8 cellular contexts compared by ENCODE assay signal in the genomic region with DNA sequence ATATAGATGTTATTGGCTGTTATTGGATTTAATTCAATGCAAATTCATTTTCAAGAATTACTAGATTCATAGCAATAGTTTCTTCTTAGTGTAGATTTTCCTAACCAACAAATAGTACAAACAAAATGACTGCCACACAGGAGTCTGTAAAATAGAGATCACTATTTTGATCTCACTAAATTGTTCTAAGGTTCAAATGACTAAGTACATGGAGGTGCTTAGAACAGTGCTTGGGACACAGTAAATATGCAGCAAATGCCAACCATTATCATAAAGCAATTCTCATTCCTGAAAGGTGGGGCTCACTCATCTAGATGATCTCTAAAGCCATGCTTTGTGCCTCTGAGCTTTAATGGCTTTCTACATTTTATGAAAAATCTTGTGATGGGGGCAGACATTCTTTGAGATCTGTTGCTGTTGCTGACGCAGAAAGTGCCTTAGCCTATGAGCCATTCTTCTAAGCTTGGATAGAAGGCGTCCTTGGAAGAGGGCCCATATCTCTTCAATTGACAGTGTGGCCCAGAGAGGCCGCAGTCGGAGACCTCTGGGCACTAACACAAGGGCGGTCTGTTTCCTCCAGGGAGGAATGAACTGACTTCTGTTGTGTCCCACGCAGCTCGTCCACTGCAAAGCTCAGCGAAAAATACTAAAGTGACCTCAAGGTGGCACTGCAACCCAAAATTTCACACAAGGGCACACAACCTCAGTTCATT. TPM values are rescaled to one million over a fixed set of nuclear protein-coding genes. Genes with fewer than 3 reads are reported as not detected.
DNase-seq lines count a peak whose midpoint lies in the region; ATAC-seq, FAIRE-seq and TF ChIP-seq lines count a peak whose summit lies in the region.

No MANE protein-coding gene starts in this region.

- DNase-seq in Calu3 (peak; percentile 45), KBM-7 (peak; percentile 83), UCSD-AML1 (lab: John Stamatoyannopoulos, UW; ENCODE audit: unreplicated experiment) (peak; percentile 45), iPS DF 4.7 (ENCODE audit: extremely low read depth, low spot score) (peak; percentile 68), small intestine (peak; percentile 59)

- H3K4me3 Mint-ChIP-seq in Calu3 (ENCODE audit: low read depth, unreplicated experiment) (no peak overlapping the region), brain (no peak overlapping the region)

- peak overlapping the region in 1 of 2 donors; percentile 8 for H3K27ac ChIP-seq in small intestine (ENCODE audit: low read depth in 1 of 2, low read length in 1 of 2)

- H3K4me3 ChIP-seq in small intestine (ENCODE audit: low read depth in 1 of 2, low read length in 2 of 2), result no peak overlapping the region

- H3K27ac Mint-ChIP-seq in Calu3 (ENCODE audit: unreplicated experiment), result no peak overlapping the region
- H3K27ac Mint-ChIP-seq in brain, result peak overlapping the region in 4 of 5 experiments; percentile 20 to 65 (median 47)

- H3K36me3 ChIP-seq in small intestine (ENCODE audit: control insufficient read depth in 2 of 2, insufficient read depth in 2 of 2, low read length in 2 of 2), result no peaks in the 10 kb centered on the region

- in situ Hi-C loops in KBM-7 (cut with MboI; ENCODE audit: low pct_unique_long_range_greater_than_20kb, low sequenced_read_pairs), result loop anchor here (25.0 kb wide), 1 partner anchor 103 kb away; a partner anchor contains a TSS

- H3K27me3 Mint-ChIP-seq in Calu3 (ENCODE audit: unreplicated experiment) (no peaks in the 10 kb centered on the region), brain (no peaks in the 10 kb centered on the region)

- TF ChIP-seq CTCF in Calu3 (IDR thresholded peaks at IDR 0.05; ENCODE audit: unreplicated experiment) (peak; percentile 50), brain (conservative IDR thresholded peaks at IDR 0.05) (peak; percentile 92 to 95)

- CTCF ChIA-PET in Calu3 (lab: Charles Lee), result interaction anchor here (0.6 to 1.8 kb wide), 9 partner anchors 11 to 376 kb away, joined by 3 to 13 read pairs (median 5); a partner anchor contains a TSS

- no peaks in the 10 kb centered on the region for H3K9me3 ChIP-seq in small intestine (ENCODE audit: control insufficient read depth, low read depth)

- intact Hi-C loops in Calu3 (cut with micrococcal nuclease; ENCODE audit: unreplicated experiment), result no loop called here

- H3K4me1 Mint-ChIP-seq in Calu3 (ENCODE audit: low read depth, unreplicated experiment) (no peaks in the 10 kb centered on the region), brain (peaks cover 14% of the 10 kb centered on the region)

- no peaks in the 10 kb centered on the region for H3K4me1 ChIP-seq in small intestine (ENCODE audit: control insufficient read depth in 2 of 2, insufficient read depth in 1 of 2, low read depth in 1 of 2, low read length in 1 of 2)

- no peaks in the 10 kb centered on the region for H3K27me3 ChIP-seq in small intestine (ENCODE audit: control insufficient read depth in 2 of 2, insufficient read depth in 2 of 2, low read length in 2 of 2)

- no peaks in the 10 kb centered on the region for H3K9me3 Mint-ChIP-seq in Calu3 (ENCODE audit: low read depth, unreplicated experiment)
- H3K9me3 Mint-ChIP-seq in brain, result no peaks in the 10 kb centered on the region

- no peak for FAIRE-seq in small intestine (lab: Jason Lieb, UNC)

- WGBS in small intestine, 3 donors, result 11 to 15% (median 11%) methylated on average over 8 of the region's 8 CpGs

- H3K36me3 Mint-ChIP-seq in Calu3 (ENCODE audit: insufficient read depth, unreplicated experiment), result no peaks in the 10 kb centered on the region
- H3K36me3 Mint-ChIP-seq in brain, result no peaks in the 10 kb centered on the region

- no peak for ATAC-seq in GM21786 (IDR thresholded peaks at IDR 0.05; ENCODE audit: unreplicated experiment)
- ATAC-seq in HG02763 (IDR thresholded peaks at IDR 0.05; ENCODE audit: unreplicated experiment), result no peak

- BruUV-seq in Calu3 (replicated peaks; lab: Mats Ljungman, UMichigan), result no TSS peak

RNA-seq across cellular contexts. Expression of a gene that starts 23.6 kb away (rescaled TPM):
- not detected in 2 replicates for total RNA-seq in Calu3 (2022)
- polyA plus RNA-seq in brain (ENCODE audit: insufficient read depth, low read depth, low replicate concordance) (0.20 TPM), small intestine (under 1 TPM in 2 of 3 donors, not detected in 1; 0.22 to 0.52 TPM)

RNA-seq across cellular contexts. Expression of a gene that starts 45.4 kb away (rescaled TPM):
- total RNA-seq in Calu3 (2022), result 1.1 and 1.3 TPM in 2 replicates
- polyA plus RNA-seq in brain (ENCODE audit: insufficient read depth, low read depth, low replicate concordance), result 0.29 TPM
- 1 to 10 TPM in 2 of 3 donors, under 1 TPM in 1; 0.54 to 2.6 (median 1.1) TPM for polyA plus RNA-seq in small intestine
